In genomic region chr10:125014086-125014830, GRCh38 we compare ENCODE assay signal across 26 cellular contexts.
DNase-seq lines count a peak whose midpoint lies in the region; ATAC-seq, FAIRE-seq and TF ChIP-seq lines count a peak whose summit lies in the region.
"Had no signal": no experiment of that assay in that cellular context is flagged by ENCODE, and none has a peak within 500 bp of the region (broad histone marks: within the 10 kb centered on the region; RNA-seq: fewer than 3 reads in every experiment).

No MANE protein-coding gene starts in this region.

- no peak overlapping the region for H2AFZ ChIP-seq in mammary epithelial cell (ENCODE audit: low read depth, low read length)
- no peak overlapping the region for H2AFZ ChIP-seq in endothelial cell of umbilical vein (ENCODE audit: low read depth, low read length)

- no peaks in the 10 kb centered on the region for H3K36me3 ChIP-seq in breast epithelium
- H3K36me3 ChIP-seq in mammary epithelial cell (ENCODE audit: insufficient read depth, low read length) = peaks cover 9% of the 10 kb centered on the region
- H3K36me3 ChIP-seq in endothelial cell of umbilical vein (ENCODE audit: control insufficient read depth in 2 of 2, extremely low read depth in 1 of 2, insufficient read depth in 2 of 2, low read length in 2 of 2) = peaks cover 3 to 27% of the 10 kb centered on the region in 2 experiments
- H3K36me3 ChIP-seq: colonic mucosa, uterus had no signal

- H3K4me1 Mint-ChIP-seq in nephron progenitor cell (peaks cover 56% of the 10 kb centered on the region), type B pancreatic cell (ENCODE audit: unreplicated experiment) (peaks cover 25% of the 10 kb centered on the region)

- CTCF ChIA-PET in mammary epithelial cell (lab: Charles Lee; ENCODE audit: low non-redundant PET) (no interaction called here), endothelial cell of umbilical vein (lab: Charles Lee) (interaction anchor here (1.1 to 1.4 kb wide), 3 partner anchors 15 to 47 kb away, joined by 3 to 5 read pairs (median 4); no protein-coding TSS in a partner anchor)

- H3K27me3 Mint-ChIP-seq in nephron progenitor cell (ENCODE audit: low read depth, poor library complexity) (peaks cover under 1% of the 10 kb centered on the region), type B pancreatic cell (no peaks in the 10 kb centered on the region)

- in situ Hi-C loops in mammary epithelial cell (cut with MboI; ENCODE audit: low sequenced_read_pairs in 2 of 2) = no loop called here

- H3K27me3 ChIP-seq in breast epithelium = no peaks in the 10 kb centered on the region
- H3K27me3 ChIP-seq in mammary epithelial cell (ENCODE audit: insufficient read depth, low read length) = no peaks in the 10 kb centered on the region
- H3K27me3 ChIP-seq in endothelial cell of umbilical vein (ENCODE audit: control insufficient read depth in 2 of 2, insufficient read depth in 2 of 2, low read length in 2 of 2) = no peaks in the 10 kb centered on the region
- H3K27me3 ChIP-seq: colonic mucosa, uterus had no signal

- H3K36me3 Mint-ChIP-seq in nephron progenitor cell (ENCODE audit: low read depth) (peaks cover 79% of the 10 kb centered on the region), type B pancreatic cell (peaks cover 16% of the 10 kb centered on the region)
- H3K36me3 Mint-ChIP-seq: activated CD8-positive, alpha-beta memory T cell treated with anti-CD3 and anti-CD28 coated beads, Interleukin-2, amount 10 ng/mL, durations not matched to agents 7 days and 5 days; activated naive CD4-positive, alpha-beta T cell treated with anti-CD3 and anti-CD28 coated beads, Interleukin-2, amount 50 U/mL, for 72 hours; naive thymus-derived CD8-positive, alpha-beta T cell had no signal

- no peak for ATAC-seq in HG02642 (IDR thresholded peaks at IDR 0.05; ENCODE audit: poor library complexity, unreplicated experiment)
- no peak for ATAC-seq in HG03439 (IDR thresholded peaks at IDR 0.05; ENCODE audit: unreplicated experiment)
- ATAC-seq: naive thymus-derived CD8-positive, alpha-beta T cell had no signal

- H3K9me3 ChIP-seq in breast epithelium (no peaks in the 10 kb centered on the region), mammary epithelial cell (replicated peaks; ENCODE audit: insufficient read depth, low read length) (no peaks in the 10 kb centered on the region), endothelial cell of umbilical vein (replicated peaks; ENCODE audit: control insufficient read depth, insufficient read depth, low read length) (no peaks in the 10 kb centered on the region)
- H3K9me3 ChIP-seq: colonic mucosa, uterus had no signal

- no peak overlapping the region for H3K9ac ChIP-seq in mammary epithelial cell (ENCODE audit: insufficient read depth, low read length)
- H3K9ac ChIP-seq in endothelial cell of umbilical vein (replicated peaks; ENCODE audit: extremely low read depth, insufficient read depth, low read length) = no peak overlapping the region

- no peak for FAIRE-seq in endothelial cell of umbilical vein (lab: Jason Lieb, UNC)
- FAIRE-seq: A204.1, keratinocyte, small intestine had no signal

- dilution Hi-C loops in mammary epithelial cell (cut with HindIII; ENCODE audit: low sequenced_read_pairs) (no loop called here), endothelial cell of umbilical vein (cut with MboI; ENCODE audit: extremely low pct_ligation_motif_present, low sequenced_read_pairs) (no loop called here)

- H3K9me3 Mint-ChIP-seq in nephron progenitor cell (peaks cover 2% of the 10 kb centered on the region), type B pancreatic cell (peaks cover under 1% of the 10 kb centered on the region)
- H3K9me3 Mint-ChIP-seq: activated naive CD4-positive, alpha-beta T cell treated with anti-CD3 and anti-CD28 coated beads, Interleukin-2, amount 50 U/mL, for 72 hours; activated T-helper 1 cell treated with anti-CD3 and anti-CD28 coated beads, Interleukin-12 subunit alpha, Interleukin-12 subunit beta, Interleukin-2, Interleukin-4 antibody, amounts not matched to agents 30 ng/mL and 10 ng/mL and 1 ng/mL, durations not matched to agents 14 hours and 24 hours and 36 hours had no signal

- POLR2A ChIA-PET in endothelial cell of umbilical vein (lab: Charles Lee) = no interaction called here

- BruUV-seq in mammary epithelial cell (replicated peaks; lab: Mats Ljungman, UMichigan) = no TSS peak
- BruUV-seq in endothelial cell of umbilical vein (replicated peaks; lab: Mats Ljungman, UMichigan) = no TSS peak

- 68% methylated on average over 19 of the region's 20 CpGs for WGBS in mammary epithelial cell (ENCODE audit: low coverage, missing lambda C conversion rate)

- H3K27ac Mint-ChIP-seq in nephron progenitor cell = peak overlapping the region; percentile 77
- H3K27ac Mint-ChIP-seq in type B pancreatic cell = peak overlapping the region; percentile 51
- H3K27ac Mint-ChIP-seq: activated CD8-positive, alpha-beta memory T cell treated with anti-CD3 and anti-CD28 coated beads, Interleukin-2, amount 10 ng/mL, durations not matched to agents 7 days and 5 days; activated naive CD4-positive, alpha-beta T cell treated with anti-CD3 and anti-CD28 coated beads, Interleukin-2, amount 50 U/mL, for 72 hours; activated T-helper 1 cell treated with anti-CD3 and anti-CD28 coated beads, Interleukin-12 subunit alpha, Interleukin-12 subunit beta, Interleukin-2, Interleukin-4 antibody, amounts not matched to agents 30 ng/mL and 10 ng/mL and 1 ng/mL, durations not matched to agents 14 hours and 24 hours and 36 hours; naive thymus-derived CD8-positive, alpha-beta T cell had no signal

- TF ChIP-seq CTCF in breast epithelium (IDR thresholded peaks at IDR 0.05) (no peak), mammary epithelial cell (conservative IDR thresholded peaks at IDR 0.05 in 1 of 2, IDR thresholded peaks at IDR 0.05 in 1 of 2; ENCODE audit: extremely low read depth in 1 of 2, insufficient read depth in 1 of 2, low read depth in 1 of 2, low read length in 2 of 2) (no peak), endothelial cell of umbilical vein (IDR thresholded peaks at IDR 0.05; ENCODE audit: extremely low read depth in 1 of 2, insufficient read depth in 1 of 2, low read depth in 1 of 2, low read length in 2 of 2) (no peak), nephron progenitor cell (IDR thresholded peaks at IDR 0.05) (no peak), type B pancreatic cell (conservative IDR thresholded peaks at IDR 0.05) (no peak)

- no peak overlapping the region for H3K4me2 ChIP-seq in mammary epithelial cell (ENCODE audit: insufficient read depth, low read depth, low read length)
- H3K4me2 ChIP-seq in endothelial cell of umbilical vein (ENCODE audit: insufficient read depth, low read length) = no peak overlapping the region

- intact Hi-C loops in breast epithelium (cut with DNase I; ENCODE audit: low total_unique reads) (no loop called here), mammary epithelial cell (cut with micrococcal nuclease) (no loop called here), endothelial cell of umbilical vein (cut with micrococcal nuclease) (no loop called here)

- H3K27ac ChIP-seq in breast epithelium = peak overlapping the region; percentile 79 to 87
- H3K27ac ChIP-seq in mammary epithelial cell (ENCODE audit: insufficient read depth, low read depth, low read length) = no peak overlapping the region
- H3K27ac ChIP-seq in endothelial cell of umbilical vein (ENCODE audit: insufficient read depth, low read depth, low read length) = no peak overlapping the region
- H3K27ac ChIP-seq: HL-60 had no signal

- DNase-seq in breast epithelium (ENCODE audit: low spot score in 2 of 2) (no peak), mammary epithelial cell (no peak), endothelial cell of umbilical vein (ENCODE audit: low read depth, low spot score) (peak; percentile 25), nephron progenitor cell (no peak), type B pancreatic cell (ENCODE audit: extremely low spot score, unreplicated experiment) (no peak), Ammon's horn (ENCODE audit: low spot score) (no peak)
- DNase-seq: activated CD4-positive, alpha-beta T cell treated with anti-CD3 and anti-CD28 coated beads for 48 hours; activated CD8-positive, alpha-beta memory T cell treated with anti-CD3 and anti-CD28 coated beads, Interleukin-2, amount 10 ng/mL, durations not matched to agents 7 days and 5 days; Calu3; colonic mucosa; EL; mesendoderm; NCI-H1417 treated with DMSO at 0.1 percent for 48 hours; NCI-H526 treated with DMSO at 0.1 percent for 48 hours; SIG-M5; small intestine; stimulated activated naive CD4-positive, alpha-beta T cell treated with Interleukin-2 at 50 U/mL for 16 hours had no signal

- no peaks in the 10 kb centered on the region for H4K20me1 ChIP-seq in mammary epithelial cell (ENCODE audit: insufficient read depth, low read length)
- H4K20me1 ChIP-seq in endothelial cell of umbilical vein (replicated peaks; ENCODE audit: control insufficient read depth, extremely low read depth, insufficient read depth, low read length) = no peaks in the 10 kb centered on the region

- H3K9me1 ChIP-seq in endothelial cell of umbilical vein (replicated peaks; ENCODE audit: control insufficient read depth, extremely low read depth, insufficient read depth, low read length) = no peaks in the 10 kb centered on the region

- H3K4me3 Mint-ChIP-seq in nephron progenitor cell (no peak overlapping the region), type B pancreatic cell (no peak overlapping the region)
- H3K4me3 Mint-ChIP-seq: activated CD8-positive, alpha-beta memory T cell treated with anti-CD3 and anti-CD28 coated beads, Interleukin-2, amount 10 ng/mL, durations not matched to agents 7 days and 5 days; naive thymus-derived CD8-positive, alpha-beta T cell had no signal

- H3K4me1 ChIP-seq in breast epithelium (peaks cover 20 to 32% of the 10 kb centered on the region in 2 donors), mammary epithelial cell (ENCODE audit: insufficient read depth, low read length) (no peaks in the 10 kb centered on the region), endothelial cell of umbilical vein (ENCODE audit: control insufficient read depth, extremely low read depth, insufficient read depth, low read length) (no peaks in the 10 kb centered on the region)

- H3K4me3 ChIP-seq in breast epithelium (no peak overlapping the region), mammary epithelial cell (replicated peaks in 1 of 3; ENCODE audit: insufficient read depth in 1 of 3, low read depth in 2 of 3, low read length in 3 of 3) (no peak overlapping the region), endothelial cell of umbilical vein (replicated peaks in 1 of 3; ENCODE audit: insufficient read depth in 1 of 3, low read depth in 1 of 3, low read length in 3 of 3) (no peak overlapping the region)
- H3K4me3 ChIP-seq: colonic mucosa, uterus had no signal

- peaks cover 100% of the 10 kb centered on the region for H3K79me2 ChIP-seq in mammary epithelial cell (ENCODE audit: insufficient read depth, low read length)
- H3K79me2 ChIP-seq in endothelial cell of umbilical vein (ENCODE audit: control insufficient read depth, insufficient read depth, low read length) = peaks cover 68% of the 10 kb centered on the region

- TF ChIP-seq POLR2A in breast epithelium (IDR thresholded peaks at IDR 0.05) (no peak), endothelial cell of umbilical vein (IDR thresholded peaks at IDR 0.05; ENCODE audit: low read depth, low read length) (no peak)

TF ChIP-seq in endothelial cell of umbilical vein, 7 proteins besides CTCF, POLR2A, EP300 and RAD21 (continues in another document):
- no peak for TF ChIP-seq MYC (IDR thresholded peaks at IDR 0.05; ENCODE audit: low read depth, low read length)
- TF ChIP-seq JUN (IDR thresholded peaks at IDR 0.05; ENCODE audit: borderline replicate concordance, insufficient read depth, insufficient read length, low read depth) = no peak

Comparison
In these comparisons a context has a peak if more than half of its experiments do, and no peak if none do; other contexts are left out.
1. H3K27ac ChIP-seq: peak in breast epithelium (2 of 2); none in mammary epithelial cell (single experiment) and endothelial cell of umbilical vein (single experiment).